Comparison of ENCODE assay signal across 20 cellular contexts in genomic region chr14:79091381-79091963, GRCh38.
DNase-seq lines count a peak whose midpoint lies in the region; ATAC-seq, FAIRE-seq and TF ChIP-seq lines count a peak whose summit lies in the region.
"Had no signal": no experiment of that assay in that cellular context is flagged by ENCODE, and none has a peak within 500 bp of the region (broad histone marks: within the 10 kb centered on the region; RNA-seq: fewer than 3 reads in every experiment).

No MANE protein-coding gene starts in this region.

- TF ChIP-seq POLR2A in body of pancreas (IDR thresholded peaks at IDR 0.05), result no peak

- H3K9me3 ChIP-seq in body of pancreas, result no peaks in the 10 kb centered on the region
- H3K9me3 ChIP-seq: heart left ventricle, suprapubic skin had no signal

- no peak overlapping the region for H4K5ac ChIP-seq in mesendoderm (ENCODE audit: low read length)

- intact Hi-C loops in body of pancreas (cut with DNase I), result no loop called here

- H2BK120ac ChIP-seq in mesendoderm (ENCODE audit: low read depth, low read length), result no peak overlapping the region

- no peak overlapping the region for H3K4me2 ChIP-seq in mesendoderm (ENCODE audit: low read length)

- WGBS in body of pancreas, 2 donors, result 9 to 15% methylated on average over 4 of the region's 4 CpGs
- WGBS in mesendoderm (ENCODE audit: extremely low coverage, insufficient coverage, low lambda C conversion rate), result no CpG with 5 or more reads among the region's 4 CpGs

- peak overlapping the region in 3 of 4 donors; percentile 15 to 43 (median 18) for H3K27ac ChIP-seq in body of pancreas
- no peak overlapping the region for H3K27ac ChIP-seq in mesendoderm (ENCODE audit: low read depth, low read length)
- H3K27ac ChIP-seq: heart left ventricle, suprapubic skin had no signal

- H3K23ac ChIP-seq in mesendoderm (ENCODE audit: low read length), result no peak overlapping the region

- DNase-seq in ELF-1 (ENCODE audit: low read depth, low spot score), result peak; percentile 11
- peak; percentile 86 for DNase-seq in NCI-H146 treated with DMSO at 0.1 percent for 48 hours (lab: John Stamatoyannopoulos, UW; ENCODE audit: unreplicated experiment)
- peak in 3 of 4 donors; percentile 18 to 51 (median 32) for DNase-seq in body of pancreas
- DNase-seq in mesendoderm, result peak; percentile 89
- DNase-seq in activated effector memory CD4-positive, alpha-beta T cell treated with Interleukin-2 at 50 U/mL for 16 hours, result no peak
- no peak for DNase-seq in frontal cortex (ENCODE audit: low spot score in 2 of 2)
- DNase-seq: activated CD4-positive, alpha-beta T cell treated with anti-CD3 and anti-CD28 coated beads, Interleukin-2, amount 10 ng/mL, durations not matched to agents 7 days and 5 days; activated CD8-positive, alpha-beta memory T cell treated with anti-CD3 and anti-CD28 coated beads, Interleukin-2, amount 50 U/mL, for 48 hours; activated gamma-delta T cell; amniotic stem cell; effector memory CD4-positive, alpha-beta T cell; GF-D8; heart left ventricle; natural killer cell; NCI-H526 treated with DMSO at 0.1 percent for 48 hours had no signal

- H2BK5ac ChIP-seq in mesendoderm (ENCODE audit: low read length), result no peak overlapping the region

- H3K18ac ChIP-seq in mesendoderm (ENCODE audit: low read length), result no peak overlapping the region

- H3K4me1 ChIP-seq in body of pancreas, result peaks cover 16% of the 10 kb centered on the region
- no peaks in the 10 kb centered on the region for H3K4me1 ChIP-seq in mesendoderm (ENCODE audit: control insufficient read depth, low read depth, low read length)
- H3K4me1 ChIP-seq: heart left ventricle, suprapubic skin had no signal

- no peak for FAIRE-seq in frontal cortex (lab: Jason Lieb, UNC)
- FAIRE-seq: GM12878 had no signal

- peak; percentile 20 to 48 (median 30) for TF ChIP-seq CTCF in body of pancreas (IDR thresholded peaks at IDR 0.05)

- no peaks in the 10 kb centered on the region for H3K36me3 ChIP-seq in body of pancreas (replicated peaks in 1 of 2; ENCODE audit: insufficient read depth in 1 of 2, low read depth in 2 of 2)
- H3K36me3 ChIP-seq in mesendoderm (ENCODE audit: control insufficient read depth, insufficient read depth, low read length), result no peaks in the 10 kb centered on the region
- H3K36me3 ChIP-seq: heart left ventricle, suprapubic skin had no signal

- no peak overlapping the region for H3K4ac ChIP-seq in mesendoderm (ENCODE audit: low read depth, low read length)

- no peak overlapping the region for H2BK15ac ChIP-seq in mesendoderm (replicated peaks; ENCODE audit: low read depth)

- H3K79me1 ChIP-seq in mesendoderm (ENCODE audit: low read length), result no peaks in the 10 kb centered on the region

- H3K79me2 ChIP-seq in mesendoderm (ENCODE audit: control insufficient read depth, insufficient read depth, low read length), result no peaks in the 10 kb centered on the region

- H3K27me3 ChIP-seq in body of pancreas (no peaks in the 10 kb centered on the region), mesendoderm (ENCODE audit: insufficient read depth, low read length, poor library complexity) (no peaks in the 10 kb centered on the region)
- H3K27me3 ChIP-seq: heart left ventricle, suprapubic skin had no signal

- no peak overlapping the region for H3K56ac ChIP-seq in mesendoderm (ENCODE audit: low read length)

- H2AK5ac ChIP-seq in mesendoderm (ENCODE audit: low read length), result no peak overlapping the region

- no peak overlapping the region for H3K4me3 ChIP-seq in body of pancreas
- H3K4me3 ChIP-seq in mesendoderm (ENCODE audit: low read length), result no peak overlapping the region
- H3K4me3 ChIP-seq: GM12878, heart left ventricle, suprapubic skin had no signal

- ATAC-seq in body of pancreas (peak; percentile 81), HG02884 (IDR thresholded peaks at IDR 0.05; ENCODE audit: unreplicated experiment) (no peak)
- no peak for ATAC-seq in activated CD4-positive, CD25-positive, alpha-beta regulatory T cell treated with anti-CD3 and anti-CD28 coated beads, Interleukin-2, amount 50 U/mL, for 24 hours
- ATAC-seq: GM12878, heart left ventricle, natural killer cell, Panc1 had no signal

- no peak overlapping the region for H4K8ac ChIP-seq in mesendoderm (ENCODE audit: low read depth, low read length)

- no peak overlapping the region for H3K9ac ChIP-seq in mesendoderm (ENCODE audit: low read length)

Comparison
In these comparisons a context has a peak if more than half of its experiments do, and no peak if none do; other contexts are left out.
1. DNase-seq: peak in ELF-1 (single experiment), NCI-H146 treated with DMSO at 0.1 percent for 48 hours (single experiment), body of pancreas (3 of 4) and mesendoderm (single experiment); none in activated effector memory CD4-positive, alpha-beta T cell treated with Interleukin-2 at 50 U/mL for 16 hours (single experiment) and frontal cortex (0 of 2).